In genomic region chr1:11266268-11267074, GRCh38 we compare ENCODE assay signal across 15 cellular contexts. TPM values are rescaled to one million over a fixed set of nuclear protein-coding genes. Genes with fewer than 3 reads are reported as not detected.
DNase-seq lines count a peak whose midpoint lies in the region; ATAC-seq and TF ChIP-seq lines count a peak whose summit lies in the region.
"Had no signal": no experiment of that assay in that cellular context is flagged by ENCODE, and none has a peak within 500 bp of the region (broad histone marks: within the 10 kb centered on the region; RNA-seq: fewer than 3 reads in every experiment).

No MANE protein-coding gene starts in this region.

- ATAC-seq in GM21423 (IDR thresholded peaks at IDR 0.05; ENCODE audit: unreplicated experiment): no peak

- H3K4me1 ChIP-seq in hepatocyte (ENCODE audit: insufficient read depth): peaks cover 4% of the 10 kb centered on the region
- H3K4me1 ChIP-seq: BE2C had no signal

- 92% methylated on average over 12 of the region's 12 CpGs for WGBS in hepatocyte (ENCODE audit: low lambda C conversion rate, missing lambda C conversion rate)

- no peaks in the 10 kb centered on the region for H3K9me2 ChIP-seq in hepatocyte (replicated peaks; ENCODE audit: insufficient read depth)

- H3K4me1 Mint-ChIP-seq in IgD-negative memory B cell (peaks cover 5 to 13% (median 10%) of the 10 kb centered on the region in 3 donors), neural crest cell (peaks cover 13% of the 10 kb centered on the region)

- no peaks in the 10 kb centered on the region for H3K27me3 ChIP-seq in hepatocyte
- H3K27me3 ChIP-seq: BE2C had no signal

- H3K36me3 Mint-ChIP-seq in IgD-negative memory B cell (no peaks in the 10 kb centered on the region), neural crest cell (ENCODE audit: low read depth) (no peaks in the 10 kb centered on the region)
- H3K36me3 Mint-ChIP-seq: CD4-positive, CD25-positive, alpha-beta regulatory T cell had no signal

- no peak overlapping the region for H3K4me2 ChIP-seq in hepatocyte

- no peak overlapping the region for H3K4me3 Mint-ChIP-seq in IgD-negative memory B cell
- peak overlapping the region; percentile 7 for H3K4me3 Mint-ChIP-seq in neural crest cell
- H3K4me3 Mint-ChIP-seq: H9 had no signal

- H3K27ac Mint-ChIP-seq in IgD-negative memory B cell (peak overlapping the region in 2 of 3 donors; percentile 39 to 73), neural crest cell (ENCODE audit: unreplicated experiment) (no peak overlapping the region)
- H3K27ac Mint-ChIP-seq: CD4-positive, CD25-positive, alpha-beta regulatory T cell; H9 had no signal

- peak overlapping the region; percentile 81 for H3K27ac ChIP-seq in hepatocyte

- peaks cover 8% of the 10 kb centered on the region for H3K79me2 ChIP-seq in hepatocyte

- no peaks in the 10 kb centered on the region for H3K27me3 Mint-ChIP-seq in IgD-negative memory B cell
- peaks cover 9% of the 10 kb centered on the region for H3K27me3 Mint-ChIP-seq in neural crest cell (ENCODE audit: low read depth)

- H3K9me3 ChIP-seq in hepatocyte (ENCODE audit: low read depth): no peaks in the 10 kb centered on the region
- H3K9me3 ChIP-seq: BE2C had no signal

- no peak overlapping the region for H3K4me3 ChIP-seq in hepatocyte

- no peak for TF ChIP-seq CTCF in hepatocyte (IDR thresholded peaks at IDR 0.05; ENCODE audit: poor library complexity)
- no peak for TF ChIP-seq CTCF in neural crest cell (conservative IDR thresholded peaks at IDR 0.05)

- H3K9me3 Mint-ChIP-seq in IgD-negative memory B cell: no peaks in the 10 kb centered on the region
- H3K9me3 Mint-ChIP-seq in neural crest cell: no peaks in the 10 kb centered on the region
- H3K9me3 Mint-ChIP-seq: CD4-positive, CD25-positive, alpha-beta regulatory T cell; CD8-positive, alpha-beta memory T cell; H9 had no signal

- no peaks in the 10 kb centered on the region for H4K20me1 ChIP-seq in hepatocyte (ENCODE audit: insufficient read depth, poor library complexity, severe bottlenecking)

- H3K36me3 ChIP-seq in hepatocyte (replicated peaks; ENCODE audit: insufficient read depth, low read depth): no peaks in the 10 kb centered on the region
- H3K36me3 ChIP-seq: BE2C had no signal

- DNase-seq in hepatocyte (ENCODE audit: low spot score) (no peak), neural crest cell (ENCODE audit: low read depth, low spot score) (no peak), AG20443 (ENCODE audit: low spot score) (no peak), SW 1271 (lab: John Stamatoyannopoulos, UW) (no peak)
- DNase-seq: BE2C; C1 segment of cervical spinal cord; CD4-positive, CD25-positive, alpha-beta regulatory T cell; CD8-positive, alpha-beta memory T cell; COR-L47; DMS 273 treated with DMSO at 0.1 percent for 48 hours; DMS53; H9; KG1 had no signal

- H2AFZ ChIP-seq in hepatocyte: no peak overlapping the region

RNA-seq across cellular contexts. Expression of gene MTOR, which starts 4.1 kb away (rescaled TPM):
- polyA plus RNA-seq in IgD-negative memory B cell (6.9 TPM), hepatocyte (11.9 and 17.2 TPM in 2 replicates)
- total RNA-seq in hepatocyte (35.8 and 37.7 TPM in 2 replicates), neural crest cell (67.2 and 68.6 TPM in 2 replicates)

RNA-seq across cellular contexts. Expression of gene UBIAD1, which starts 6.5 kb away (rescaled TPM):
- 47.1 TPM for polyA plus RNA-seq in IgD-negative memory B cell
- total RNA-seq in hepatocyte: 9.1 and 9.8 TPM in 2 replicates
- polyA plus RNA-seq in hepatocyte: 15.5 and 18.3 TPM in 2 replicates
- total RNA-seq in neural crest cell: 20.9 and 22.0 TPM in 2 replicates
